In the genomic region with DNA sequence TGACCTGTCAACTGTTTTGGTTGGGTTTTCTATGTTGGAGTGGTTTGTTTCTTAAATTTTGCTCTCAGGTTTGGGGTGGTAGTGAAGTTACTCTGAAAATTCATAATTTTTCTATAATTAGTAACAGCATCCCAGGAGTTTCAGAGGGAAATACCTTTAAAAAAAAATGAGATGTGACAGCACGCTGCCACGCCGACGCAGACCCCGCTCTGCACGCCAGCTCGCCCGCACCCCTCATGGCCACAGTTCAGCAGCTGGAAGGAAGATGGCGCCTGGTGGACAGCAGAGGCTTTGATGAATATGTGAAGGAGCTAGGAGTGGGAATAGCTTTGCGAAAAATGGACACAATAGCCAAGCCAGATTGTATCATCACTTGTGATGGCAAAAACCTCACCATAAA, we compare ENCODE assay signal across 15 cellular contexts. TPM values are rescaled to one million over a fixed set of nuclear protein-coding genes. Genes with fewer than 3 reads are reported as not detected.
DNase-seq lines count a peak whose midpoint lies in the region; ATAC-seq and TF ChIP-seq lines count a peak whose summit lies in the region.
"Had no signal": no experiment of that assay in that cellular context is flagged by ENCODE, and none has a peak within 500 bp of the region (broad histone marks: within the 10 kb centered on the region; RNA-seq: fewer than 3 reads in every experiment).

No MANE protein-coding gene starts in this region.

- 98 to 100% methylated on average over 9 to 10 of the region's 10 CpGs for WGBS in endodermal cell (ENCODE audit: insufficient coverage in 1 of 2, insufficient read length in 1 of 2), 2 experiments

- H3K27me3 Mint-ChIP-seq in activated CD8-positive, alpha-beta T cell treated with anti-CD3 and anti-CD28 coated beads, Interleukin-2, amount 10 ng/mL, durations not matched to agents 7 days and 5 days (ENCODE audit: low read depth) = no peaks in the 10 kb centered on the region
- H3K27me3 Mint-ChIP-seq in activated CD8-positive, alpha-beta T cell treated with anti-CD3 and anti-CD28 coated beads for 36 hours = no peaks in the 10 kb centered on the region
- no peaks in the 10 kb centered on the region for H3K27me3 Mint-ChIP-seq in endodermal cell (ENCODE audit: insufficient read depth)

- POLR2A ChIA-PET in activated CD8-positive, alpha-beta T cell treated with anti-CD3 and anti-CD28 coated beads, Interleukin-2, amount 10 ng/mL, durations not matched to agents 7 days and 5 days (lab: Charles Lee) = interaction anchor here (0.7 kb wide), 1 partner anchor 80 kb away, joined by 4 read pairs; no protein-coding TSS in a partner anchor
- POLR2A ChIA-PET in activated CD8-positive, alpha-beta T cell treated with anti-CD3 and anti-CD28 coated beads for 36 hours (lab: Charles Lee) = no interaction called here

- H3K4me1 ChIP-seq in OCI-LY3 (ENCODE audit: low read length) (peaks cover 38% of the 10 kb centered on the region), endodermal cell (ENCODE audit: control insufficient read depth, insufficient read depth, low read length) (peaks cover 7% of the 10 kb centered on the region), skeletal muscle satellite cell (ENCODE audit: control insufficient read depth, insufficient read depth, low read length) (peaks cover 45% of the 10 kb centered on the region), uterus (peaks cover 0 to 9% of the 10 kb centered on the region in 2 donors)

- CTCF ChIA-PET in activated CD8-positive, alpha-beta T cell treated with anti-CD3 and anti-CD28 coated beads, Interleukin-2, amount 10 ng/mL, durations not matched to agents 7 days and 5 days (lab: Charles Lee) = interaction anchor here (1.2 to 6.9 kb wide), 16 partner anchors 8 to 243 kb away, joined by 3 to 111 read pairs (median 14); no protein-coding TSS in a partner anchor
- CTCF ChIA-PET in activated CD8-positive, alpha-beta T cell treated with anti-CD3 and anti-CD28 coated beads for 36 hours (lab: Charles Lee) = interaction anchor here (1.0 to 6.8 kb wide), 15 partner anchors 9 to 126 kb away, joined by 3 to 90 read pairs (median 10); no protein-coding TSS in a partner anchor

- TF ChIP-seq POLR2A in uterus (IDR thresholded peaks at IDR 0.05) = no peak

- TF ChIP-seq CTCF in activated CD8-positive, alpha-beta T cell treated with anti-CD3 and anti-CD28 coated beads for 36 hours (IDR thresholded peaks at IDR 0.05) = no peak
- TF ChIP-seq CTCF in OCI-LY3 (IDR thresholded peaks at IDR 0.05; ENCODE audit: low read depth, low read length) (no peak; the same call in 1 of the 2 replicates), endodermal cell (conservative IDR thresholded peaks at IDR 0.05) (peak; percentile 11), uterus (IDR thresholded peaks at IDR 0.05) (no peak)

- H3K9ac ChIP-seq in OCI-LY3 (ENCODE audit: low read length) = no peak overlapping the region
- H3K9ac ChIP-seq in endodermal cell (ENCODE audit: extremely low read depth, low read length, poor library complexity, severe bottlenecking) = no peak overlapping the region
- H3K9ac ChIP-seq in skeletal muscle satellite cell (ENCODE audit: low read depth, low read length) = peak overlapping the region; percentile 69

- no peak for DNase-seq in activated CD8-positive, alpha-beta T cell treated with anti-CD3 and anti-CD28 coated beads, Interleukin-2, amount 10 ng/mL, durations not matched to agents 7 days and 5 days
- no peak for DNase-seq in activated CD8-positive, alpha-beta T cell treated with anti-CD3 and anti-CD28 coated beads for 36 hours
- DNase-seq in endodermal cell (no peak), ACHN (no peak), uterus (no peak)
- DNase-seq: activated naive CD4-positive, alpha-beta T cell treated with anti-CD3 and anti-CD28 coated beads, Interleukin-2, amount 50 U/mL, for 16 hours; caudate nucleus; NCI-H1092 treated with DMSO at 0.1 percent for 48 hours; NCI-H345; testis had no signal

- H3K79me2 ChIP-seq in OCI-LY3 (ENCODE audit: low read length) = peaks cover 68% of the 10 kb centered on the region

- H3K36me3 ChIP-seq in OCI-LY3 (replicated peaks; ENCODE audit: low read depth, low read length) (no peaks in the 10 kb centered on the region), endodermal cell (ENCODE audit: control insufficient read depth, insufficient read depth, low read length) (peaks cover 10% of the 10 kb centered on the region), skeletal muscle satellite cell (ENCODE audit: insufficient read depth, low read length) (no peaks in the 10 kb centered on the region), uterus (no peaks in the 10 kb centered on the region)

- H3K4me1 Mint-ChIP-seq in activated CD8-positive, alpha-beta T cell treated with anti-CD3 and anti-CD28 coated beads, Interleukin-2, amount 10 ng/mL, durations not matched to agents 7 days and 5 days (ENCODE audit: low read depth) = peaks cover 56% of the 10 kb centered on the region
- H3K4me1 Mint-ChIP-seq in activated CD8-positive, alpha-beta T cell treated with anti-CD3 and anti-CD28 coated beads for 36 hours (ENCODE audit: low read depth) = peaks cover 69% of the 10 kb centered on the region
- H3K4me1 Mint-ChIP-seq in endodermal cell = peaks cover 24% of the 10 kb centered on the region

- peaks cover 14% of the 10 kb centered on the region for H3K36me3 Mint-ChIP-seq in activated CD8-positive, alpha-beta T cell treated with anti-CD3 and anti-CD28 coated beads, Interleukin-2, amount 10 ng/mL, durations not matched to agents 7 days and 5 days (ENCODE audit: low read depth)
- H3K36me3 Mint-ChIP-seq in activated CD8-positive, alpha-beta T cell treated with anti-CD3 and anti-CD28 coated beads for 36 hours (ENCODE audit: low read depth) = peaks cover 4% of the 10 kb centered on the region
- peaks cover 13% of the 10 kb centered on the region for H3K36me3 Mint-ChIP-seq in endodermal cell (ENCODE audit: low read depth)

- no peak overlapping the region for H3K27ac ChIP-seq in OCI-LY3 (ENCODE audit: low read length)
- H3K27ac ChIP-seq in endodermal cell (ENCODE audit: low read depth, low read length) = no peak overlapping the region
- peak overlapping the region in 1 of 2 donors; percentile 57 for H3K27ac ChIP-seq in uterus

- intact Hi-C loops in activated CD8-positive, alpha-beta T cell treated with anti-CD3 and anti-CD28 coated beads for 36 hours (cut with micrococcal nuclease) = loop anchor here (1.0 to 5.0 kb wide), 2 partner anchors 98 to 119 kb away; no protein-coding TSS in a partner anchor
- intact Hi-C loops in uterus (cut with DNase I; ENCODE audit: low total_unique reads) = no loop called here

- H3K27me3 ChIP-seq in OCI-LY3 (ENCODE audit: low read depth, low read length) = peaks cover 18% of the 10 kb centered on the region; the same call in 1 of the 2 replicates
- H3K27me3 ChIP-seq in endodermal cell (ENCODE audit: control insufficient read depth, insufficient read depth, low read length, poor library complexity, severe bottlenecking) = no peaks in the 10 kb centered on the region
- H3K27me3 ChIP-seq in skeletal muscle satellite cell (ENCODE audit: control insufficient read depth, insufficient read depth, low read length) = no peaks in the 10 kb centered on the region
- no peaks in the 10 kb centered on the region for H3K27me3 ChIP-seq in uterus
- H3K27me3 ChIP-seq: testis had no signal

- ATAC-seq in activated CD8-positive, alpha-beta T cell treated with anti-CD3 and anti-CD28 coated beads, Interleukin-2, amount 10 ng/mL, durations not matched to agents 7 days and 5 days = no peak
- ATAC-seq in activated CD8-positive, alpha-beta T cell treated with anti-CD3 and anti-CD28 coated beads for 36 hours = no peak
- ATAC-seq in HG03045 (IDR thresholded peaks at IDR 0.05; ENCODE audit: unreplicated experiment) = no peak
- ATAC-seq: left lobe of liver had no signal

- peaks cover 55% of the 10 kb centered on the region for H4K20me1 ChIP-seq in OCI-LY3 (ENCODE audit: insufficient read depth, low read length)

- in situ Hi-C loops in ACHN (cut with HindIII; ENCODE audit: low pct_ligation_motif_present, low pct_unique_long_range_greater_than_20kb, low sequenced_read_pairs) = no loop called here

- H3K9me3 Mint-ChIP-seq in activated CD8-positive, alpha-beta T cell treated with anti-CD3 and anti-CD28 coated beads, Interleukin-2, amount 10 ng/mL, durations not matched to agents 7 days and 5 days (ENCODE audit: insufficient read depth) = no peaks in the 10 kb centered on the region
- no peaks in the 10 kb centered on the region for H3K9me3 Mint-ChIP-seq in activated CD8-positive, alpha-beta T cell treated with anti-CD3 and anti-CD28 coated beads for 36 hours
- no peaks in the 10 kb centered on the region for H3K9me3 Mint-ChIP-seq in endodermal cell

- H3K4me2 ChIP-seq in OCI-LY3 (ENCODE audit: low read length) (peak overlapping the region; percentile 95), skeletal muscle satellite cell (ENCODE audit: low read length) (no peak overlapping the region)

- no peak overlapping the region for H3K4me3 Mint-ChIP-seq in activated CD8-positive, alpha-beta T cell treated with anti-CD3 and anti-CD28 coated beads, Interleukin-2, amount 10 ng/mL, durations not matched to agents 7 days and 5 days
- no peak overlapping the region for H3K4me3 Mint-ChIP-seq in activated CD8-positive, alpha-beta T cell treated with anti-CD3 and anti-CD28 coated beads for 36 hours
- no peak overlapping the region for H3K4me3 Mint-ChIP-seq in endodermal cell

- no peak overlapping the region for H2AFZ ChIP-seq in OCI-LY3 (ENCODE audit: low read depth, low read length)

- H3K4me3 ChIP-seq in OCI-LY3 (ENCODE audit: low read length) = no peak overlapping the region
- H3K4me3 ChIP-seq in endodermal cell (ENCODE audit: low read length) = no peak overlapping the region
- no peak overlapping the region for H3K4me3 ChIP-seq in skeletal muscle satellite cell (ENCODE audit: low read length)
- no peak overlapping the region for H3K4me3 ChIP-seq in uterus
- H3K4me3 ChIP-seq: skin epidermis, testis had no signal

- H3K9me3 ChIP-seq in OCI-LY3 (ENCODE audit: insufficient read depth, low read length) (no peaks in the 10 kb centered on the region), endodermal cell (ENCODE audit: control insufficient read depth, low read length) (no peaks in the 10 kb centered on the region), skeletal muscle satellite cell (replicated peaks; ENCODE audit: low read length) (no peaks in the 10 kb centered on the region), uterus (no peaks in the 10 kb centered on the region)
- H3K9me3 ChIP-seq: testis had no signal

- peak overlapping the region; percentile 6 for H3K27ac Mint-ChIP-seq in activated CD8-positive, alpha-beta T cell treated with anti-CD3 and anti-CD28 coated beads, Interleukin-2, amount 10 ng/mL, durations not matched to agents 7 days and 5 days
- H3K27ac Mint-ChIP-seq in activated CD8-positive, alpha-beta T cell treated with anti-CD3 and anti-CD28 coated beads for 36 hours = no peak overlapping the region
- H3K27ac Mint-ChIP-seq in endodermal cell = peak overlapping the region; percentile 75

RNA-seq across cellular contexts. Expression of gene AKAP13, which starts 34.6 kb away (rescaled TPM):
- 100 to 1,000 TPM; 112 to 117 TPM for total RNA-seq in activated CD8-positive, alpha-beta T cell treated with anti-CD3 and anti-CD28 coated beads, Interleukin-2, amount 10 ng/mL, durations not matched to agents 7 days and 5 days
- total RNA-seq in activated CD8-positive, alpha-beta T cell treated with anti-CD3 and anti-CD28 coated beads for 36 hours = 10 to 100 TPM; 79.1 to 79.5 TPM
- total RNA-seq in endodermal cell = 100 to 1,000 TPM; 115 to 131 TPM
- polyA plus RNA-seq in endodermal cell (2013, experiment 1 of 2) = 35.6 TPM
- polyA plus RNA-seq in endodermal cell (2013, experiment 2 of 2) = 46.4 TPM
- total RNA-seq in skeletal muscle satellite cell (2012; rRNA removed) = 47.1 and 51.5 TPM in 2 replicates
- 100 to 1,000 TPM; 128 to 460 (median 243) TPM for total RNA-seq in uterus
